ENCODE assay signal across 8 cellular contexts in genomic region chr10:62082729-62083412, GRCh38.
DNase-seq lines count a peak whose midpoint lies in the region; ATAC-seq lines count a peak whose summit lies in the region.

No MANE protein-coding gene starts in this region.

- peak overlapping the region; percentile 41 for H3K9ac ChIP-seq in SK-N-MC (ENCODE audit: insufficient read length)

- H3K9me3 ChIP-seq in SK-N-MC (ENCODE audit: low read depth, low read length) (no peaks in the 10 kb centered on the region), muscle layer of duodenum (ENCODE audit: control insufficient read depth in 1 of 2, low read length in 2 of 2) (no peaks in the 10 kb centered on the region)

- H3K27me3 ChIP-seq in muscle layer of duodenum (ENCODE audit: low read depth, low read length), result no peaks in the 10 kb centered on the region

- ATAC-seq in GM18861 (IDR thresholded peaks at IDR 0.05; ENCODE audit: unreplicated experiment) (peak; percentile 49), HG02870 (IDR thresholded peaks at IDR 0.05; ENCODE audit: unreplicated experiment) (peak; percentile 38)

- no peak for DNase-seq in SK-N-MC (ENCODE audit: low read depth, low spot score)
- peak; percentile 90 for DNase-seq in dermis blood vessel endothelial cell
- DNase-seq in COR-L47 (lab: John Stamatoyannopoulos, UW), result no peak
- no peak for DNase-seq in NK-92 treated with Interleukin-12 subunit alpha and Interleukin-12 subunit beta, amount 100 ng/mL, for 24 hours (lab: John Stamatoyannopoulos, UW)
- no peak for DNase-seq in SW480 (ENCODE audit: low spot score)

- H3K4me3 ChIP-seq in SK-N-MC (peak overlapping the region; percentile 64), muscle layer of duodenum (ENCODE audit: low read depth in 1 of 2, low read length in 2 of 2) (peak overlapping the region; percentile 10 to 26)

- peaks cover 6% of the 10 kb centered on the region for H3K36me3 ChIP-seq in SK-N-MC (ENCODE audit: insufficient read depth, low read length)
- peaks cover 12 to 36% of the 10 kb centered on the region in 2 donors for H3K36me3 ChIP-seq in muscle layer of duodenum (ENCODE audit: control insufficient read depth in 1 of 2, insufficient read depth in 2 of 2, low read length in 2 of 2)

- peaks cover 32 to 52% of the 10 kb centered on the region in 2 donors for H3K4me1 ChIP-seq in muscle layer of duodenum (ENCODE audit: control insufficient read depth in 1 of 2, insufficient read depth in 2 of 2, low read length in 2 of 2)

- peak overlapping the region; percentile 97 for H3K27ac ChIP-seq in SK-N-MC
- H3K27ac ChIP-seq in muscle layer of duodenum (ENCODE audit: low read length), result peak overlapping the region; percentile 84
